1 cellular context compared by ENCODE assay signal in the genomic region with DNA sequence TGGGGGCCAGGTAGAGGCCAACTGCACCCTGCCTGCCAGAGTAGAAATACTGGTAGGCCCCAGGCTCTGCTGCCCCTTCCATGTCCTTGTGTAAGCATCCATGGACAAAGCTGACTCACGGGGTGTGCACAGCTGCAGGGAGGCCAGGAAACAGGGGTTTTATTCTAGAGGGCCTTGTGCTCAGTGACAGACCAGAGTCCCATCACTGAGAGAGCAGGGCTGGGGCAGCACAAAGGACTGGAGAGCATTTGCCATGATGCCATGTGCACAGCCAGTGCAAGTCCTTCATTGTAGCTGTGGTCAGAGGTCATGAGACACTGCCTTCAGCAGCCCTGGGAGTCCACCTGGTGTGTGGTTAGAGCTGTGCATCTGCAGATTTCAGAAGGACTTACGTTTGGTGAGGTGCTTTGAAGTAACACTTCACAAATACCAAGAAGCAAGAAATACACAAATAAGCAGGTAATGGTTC.
TF ChIP-seq lines count a peak whose summit lies in the region.

No MANE protein-coding gene starts in this region.

TF ChIP-seq in K562, 482 proteins besides CTCF, POLR2A, EP300 and RAD21:
- TF ChIP-seq, protein P1, sequence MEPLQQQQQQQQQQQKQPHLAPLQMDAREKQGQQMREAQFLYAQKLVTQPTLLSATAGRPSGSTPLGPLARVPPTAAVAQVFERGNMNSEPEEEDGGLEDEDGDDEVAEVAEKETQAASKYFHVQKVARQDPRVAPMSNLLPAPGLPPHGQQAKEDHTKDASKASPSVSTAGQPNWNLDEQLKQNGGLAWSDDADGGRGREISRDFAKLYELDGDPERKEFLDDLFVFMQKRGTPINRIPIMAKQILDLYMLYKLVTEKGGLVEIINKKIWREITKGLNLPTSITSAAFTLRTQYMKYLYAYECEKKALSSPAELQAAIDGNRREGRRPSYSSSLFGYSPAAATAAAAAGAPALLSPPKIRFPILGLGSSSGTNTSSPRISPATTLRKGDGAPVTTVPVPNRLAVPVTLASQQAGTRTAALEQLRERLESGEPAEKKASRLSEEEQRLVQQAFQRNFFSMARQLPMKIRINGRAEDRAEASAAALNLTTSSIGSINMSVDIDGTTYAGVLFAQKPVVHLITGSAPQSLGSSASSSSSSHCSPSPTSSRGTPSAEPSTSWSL (CRISPR knock-in tag; IDR thresholded peaks at IDR 0.05; ENCODE audit: borderline replicate concordance): no peak
- TF ChIP-seq ZNF24 (IDR thresholded peaks at IDR 0.05): no peak
- no peak for TF ChIP-seq TEAD4 (IDR thresholded peaks at IDR 0.05; ENCODE audit: low read length)
- TF ChIP-seq TEAD4 (CRISPR knock-in tag; IDR thresholded peaks at IDR 0.05; ENCODE audit: borderline replicate concordance): 0 out of 2 replicates have a peak, but pooled peaks have one; percentile 53
- TF ChIP-seq, protein P2, sequence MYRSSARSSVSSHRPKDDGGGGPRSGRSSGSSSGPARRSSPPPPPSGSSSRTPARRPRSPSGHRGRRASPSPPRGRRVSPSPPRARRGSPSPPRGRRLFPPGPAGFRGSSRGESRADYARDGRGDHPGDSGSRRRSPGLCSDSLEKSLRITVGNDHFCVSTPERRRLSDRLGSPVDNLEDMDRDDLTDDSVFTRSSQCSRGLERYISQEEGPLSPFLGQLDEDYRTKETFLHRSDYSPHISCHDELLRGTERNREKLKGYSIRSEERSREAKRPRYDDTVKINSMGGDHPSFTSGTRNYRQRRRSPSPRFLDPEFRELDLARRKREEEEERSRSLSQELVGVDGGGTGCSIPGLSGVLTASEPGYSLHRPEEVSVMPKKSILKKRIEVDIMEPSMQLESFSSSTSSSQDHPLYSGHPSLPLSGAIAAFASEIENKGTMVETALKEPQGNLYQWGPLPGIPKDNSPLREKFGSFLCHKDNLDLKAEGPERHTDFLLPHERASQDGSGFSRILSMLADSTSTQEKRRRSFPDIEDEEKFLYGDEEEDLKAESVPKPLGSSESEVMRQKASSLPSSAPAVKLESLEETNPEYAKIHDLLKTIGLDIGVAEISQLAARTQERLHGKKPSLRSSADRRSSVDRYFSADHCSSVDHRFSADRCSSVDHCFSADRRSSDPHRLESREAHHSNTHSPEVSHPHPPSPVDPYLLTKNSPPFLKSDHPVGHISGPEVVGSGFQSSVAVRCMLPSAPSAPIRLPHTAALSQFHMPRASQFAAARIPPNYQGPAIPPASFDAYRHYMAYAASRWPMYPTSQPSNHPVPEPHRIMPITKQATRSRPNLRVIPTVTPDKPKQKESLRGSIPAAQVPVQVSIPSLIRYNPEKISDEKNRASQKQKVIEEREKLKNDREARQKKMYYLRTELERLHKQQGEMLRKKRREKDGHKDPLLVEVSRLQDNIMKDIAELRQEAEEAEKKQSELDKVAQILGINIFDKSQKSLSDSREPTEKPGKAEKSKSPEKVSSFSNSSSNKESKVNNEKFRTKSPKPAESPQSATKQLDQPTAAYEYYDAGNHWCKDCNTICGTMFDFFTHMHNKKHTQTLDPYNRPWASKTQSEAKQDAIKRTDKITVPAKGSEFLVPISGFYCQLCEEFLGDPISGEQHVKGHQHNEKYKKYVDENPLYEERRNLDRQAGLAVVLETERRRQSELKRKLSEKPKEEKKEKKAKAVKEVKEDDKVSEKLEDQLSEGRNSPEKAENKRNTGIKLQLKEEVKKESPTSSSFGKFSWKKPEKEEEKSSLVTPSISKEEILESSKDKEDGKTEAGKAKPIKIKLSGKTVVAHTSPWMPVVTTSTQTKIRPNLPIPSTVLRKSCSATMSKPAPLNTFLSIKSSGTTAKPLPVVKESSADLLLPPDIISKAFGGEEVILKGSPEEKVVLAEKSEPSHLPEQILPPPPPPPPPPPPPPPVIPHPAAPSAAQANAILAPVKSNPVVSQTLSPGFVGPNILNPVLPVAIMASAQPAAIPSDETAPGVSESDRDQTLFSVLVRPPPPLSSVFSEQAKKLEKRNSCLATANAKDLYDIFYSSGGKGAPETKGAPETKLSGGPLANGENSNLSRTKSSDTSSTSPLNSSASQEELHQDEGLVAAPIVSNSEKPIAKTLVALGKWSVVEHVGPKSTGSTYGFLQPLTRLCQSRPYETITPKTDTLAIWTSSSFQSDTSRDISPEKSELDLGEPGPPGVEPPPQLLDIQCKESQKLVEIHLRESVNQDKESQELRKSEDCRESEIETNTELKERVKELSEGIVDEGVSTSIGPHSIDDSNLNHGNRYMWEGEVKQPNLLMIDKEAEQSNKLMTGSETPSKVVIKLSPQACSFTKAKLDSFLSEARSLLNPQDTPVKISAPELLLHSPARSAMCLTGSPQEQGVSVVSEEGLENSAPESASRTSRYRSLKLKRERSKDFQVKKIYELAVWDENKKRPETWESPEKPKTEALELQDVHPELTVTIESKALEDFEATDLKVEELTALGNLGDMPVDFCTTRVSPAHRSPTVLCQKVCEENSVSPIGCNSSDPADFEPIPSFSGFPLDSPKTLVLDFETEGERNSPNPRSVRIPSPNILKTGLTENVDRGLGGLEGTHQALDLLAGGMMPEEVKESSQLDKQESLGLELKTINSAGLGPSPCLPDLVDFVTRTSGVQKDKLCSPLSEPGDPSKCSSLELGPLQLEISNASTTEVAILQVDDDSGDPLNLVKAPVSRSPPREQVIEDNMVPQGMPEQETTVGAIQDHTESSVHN (IDR thresholded peaks at IDR 0.05; ENCODE audit: borderline replicate concordance in 1 of 2, low read depth in 1 of 2): no peak
- TF ChIP-seq E2F3 (CRISPR knock-in tag; IDR thresholded peaks at IDR 0.05): no peak
- TF ChIP-seq SNIP1 (IDR thresholded peaks at IDR 0.05; ENCODE audit: low read depth): no peak
